ENCODE assay signal across 8 cellular contexts in genomic region chr15:58933311-58934113, GRCh38. TPM values are rescaled to one million over a fixed set of nuclear protein-coding genes. Genes with fewer than 3 reads are reported as not detected.
DNase-seq lines count a peak whose midpoint lies in the region; ATAC-seq and TF ChIP-seq lines count a peak whose summit lies in the region.

Gene SLTM (minus strand): TSS chr15:58933679. CDS start chr15:58933565, 114 bp downstream.

- no peaks in the 10 kb centered on the region for H3K9me3 Mint-ChIP-seq in progenitor cell of endocrine pancreas (ENCODE audit: low read depth)

- 0 to 1% (median 0%) methylated on average over 41 to 98 of the region's 98 CpGs for WGBS in adrenal gland, 4 donors
- WGBS in heart right ventricle, 2 donors: 0% methylated on average over 98 of the region's 98 CpGs

- H3K27me3 ChIP-seq in adrenal gland (no peaks in the 10 kb centered on the region), heart right ventricle (no peaks in the 10 kb centered on the region), upper lobe of right lung (no peaks in the 10 kb centered on the region)

- H3K4me3 Mint-ChIP-seq in progenitor cell of endocrine pancreas (ENCODE audit: low read depth): peak within 1 kb of the TSS; percentile 98

- H3K4me1 Mint-ChIP-seq in progenitor cell of endocrine pancreas (ENCODE audit: low read depth): peaks cover 13% of the 10 kb centered on the region

- ATAC-seq in HG02870 (IDR thresholded peaks at IDR 0.05; ENCODE audit: unreplicated experiment) (peak; percentile 82), heart right ventricle (peak; percentile 97 to 99 (median 98)), upper lobe of right lung (peak; percentile 98)

- TF ChIP-seq CTCF in GM13977 (IDR thresholded peaks at IDR 0.05; ENCODE audit: extremely low read depth, insufficient read depth, missing control alignments): no peak
- peak in 5 of 6 experiments; percentile 7 to 46 (median 37) for TF ChIP-seq CTCF in adrenal gland (IDR thresholded peaks at IDR 0.05)
- TF ChIP-seq CTCF in heart right ventricle (IDR thresholded peaks at IDR 0.05): peak in 4 of 9 donors; percentile 27 to 50 (median 30)
- peak; percentile 46 for TF ChIP-seq CTCF in progenitor cell of endocrine pancreas (IDR thresholded peaks at IDR 0.05; ENCODE audit: unreplicated experiment)
- peak; percentile 41 for TF ChIP-seq CTCF in upper lobe of right lung (IDR thresholded peaks at IDR 0.05)

- H3K27ac Mint-ChIP-seq in progenitor cell of endocrine pancreas: peak within 1 kb of the TSS; percentile 100

- peak; percentile 96 for DNase-seq in GM13977 (ENCODE audit: low spot score)
- DNase-seq in NCI-H146 treated with DMSO at 0.1 percent for 48 hours (lab: John Stamatoyannopoulos, UW; ENCODE audit: unreplicated experiment): peak; percentile 70
- peak; percentile 88 to 97 (median 89) for DNase-seq in T-helper 1 cell
- DNase-seq in adrenal gland: peak; percentile 92 to 96 (median 94)
- peak; percentile 92 to 95 for DNase-seq in heart right ventricle
- peak; percentile 88 for DNase-seq in progenitor cell of endocrine pancreas (ENCODE audit: low spot score, unreplicated experiment)
- DNase-seq in upper lobe of right lung: peak; percentile 98

- TF ChIP-seq POLR2A in adrenal gland (IDR thresholded peaks at IDR 0.05): peak; percentile 97 to 98

- peak within 1 kb of the TSS; percentile 63 to 80 (median 76) for H3K4me3 ChIP-seq in adrenal gland
- H3K4me3 ChIP-seq in heart right ventricle: peak within 1 kb of the TSS; percentile 68 to 92 (median 82)
- H3K4me3 ChIP-seq in upper lobe of right lung: peak within 1 kb of the TSS; percentile 86

- intact Hi-C loops in adrenal gland (cut with DNase I): loop anchor here in 1 of 2 donors (10.0 kb wide), 1 partner anchor 889 kb away; no protein-coding TSS in a partner anchor
- intact Hi-C loops in heart right ventricle (cut with DNase I): loop anchor here in 3 of 10 donors (5.0 to 10.0 kb wide), 3 partner anchors 161 to 721 kb away; partner anchors contain the start of genes MINDY2 (in 3 of the 3) and GTF2A2 (in 1 of the 3)
- intact Hi-C loops in upper lobe of right lung (cut with DNase I): no loop called here

- in situ Hi-C loops in GM13977 (cut with MboI; ENCODE audit: low pct_unique_long_range_greater_than_20kb, low sequenced_read_pairs, unreplicated experiment): no loop called here

- peaks cover 18 to 26% of the 10 kb centered on the region in 2 donors for H3K4me1 ChIP-seq in adrenal gland (replicated peaks in 1 of 2)
- peaks cover 3 to 41% (median 32%) of the 10 kb centered on the region in 9 donors for H3K4me1 ChIP-seq in heart right ventricle
- H3K4me1 ChIP-seq in upper lobe of right lung: peaks cover 19% of the 10 kb centered on the region

- no peaks in the 10 kb centered on the region for H3K36me3 Mint-ChIP-seq in progenitor cell of endocrine pancreas (ENCODE audit: insufficient read depth)

- H3K27me3 Mint-ChIP-seq in progenitor cell of endocrine pancreas: no peaks in the 10 kb centered on the region

- H3K9me3 ChIP-seq in adrenal gland (replicated peaks in 1 of 3) (no peaks in the 10 kb centered on the region), heart right ventricle (no peaks in the 10 kb centered on the region), upper lobe of right lung (no peaks in the 10 kb centered on the region)

- H3K36me3 ChIP-seq in adrenal gland (replicated peaks in 1 of 2) (peaks cover 0 to 6% of the 10 kb centered on the region in 2 donors), heart right ventricle (peaks cover 0 to 23% (median 7%) of the 10 kb centered on the region in 9 donors), upper lobe of right lung (peaks cover 12% of the 10 kb centered on the region)

- peak within 1 kb of the TSS; percentile 73 to 100 (median 98) for H3K27ac ChIP-seq in adrenal gland
- peak within 1 kb of the TSS; percentile 86 to 100 (median 99) for H3K27ac ChIP-seq in heart right ventricle
- peak within 1 kb of the TSS; percentile 99 for H3K27ac ChIP-seq in upper lobe of right lung

RNA-seq across cellular contexts. Expression of gene SLTM, which starts in this region (rescaled TPM):
- total RNA-seq in adrenal gland: 10 to 100 TPM; 31.4 to 76.9 (median 48.9) TPM
- 10 to 100 TPM; 56.6 to 87.0 (median 64.2) TPM for polyA plus RNA-seq in adrenal gland
- total RNA-seq in heart right ventricle: 10 to 100 TPM; 37.8 to 65.0 (median 44.4) TPM
- 10 to 100 TPM; 33.4 to 74.8 TPM for polyA plus RNA-seq in heart right ventricle
- total RNA-seq in progenitor cell of endocrine pancreas: 144 and 151 TPM in 2 replicates
- total RNA-seq in upper lobe of right lung: 84.0 TPM

Comparison
In these comparisons a context has a peak if more than half of its experiments do, and no peak if none do; other contexts are left out.
1. Peak in every context shown above with its lines: DNase-seq, ATAC-seq, H3K4me3 ChIP-seq and H3K27ac ChIP-seq.